9 cellular contexts compared by ENCODE assay signal in genomic region chr1:12168451-12169160, GRCh38. TPM values are rescaled to one million over a fixed set of nuclear protein-coding genes. Genes with fewer than 3 reads are reported as not detected.
DNase-seq lines count a peak whose midpoint lies in the region; ATAC-seq and TF ChIP-seq lines count a peak whose summit lies in the region.
"Had no signal": no experiment of that assay in that cellular context is flagged by ENCODE, and none has a peak within 500 bp of the region (broad histone marks: within the 10 kb centered on the region; RNA-seq: fewer than 3 reads in every experiment).

No MANE protein-coding gene starts in this region.

- DNase-seq in CD4-positive, alpha-beta memory T cell, result no peak
- DNase-seq in UCSD-AML1 (lab: John Stamatoyannopoulos, UW; ENCODE audit: unreplicated experiment), result peak; percentile 51
- DNase-seq in fibroblast of the aortic adventitia (ENCODE audit: low read depth), result no peak
- DNase-seq in prostate gland (ENCODE audit: low spot score), result no peak
- DNase-seq in NCI-H2081 (lab: John Stamatoyannopoulos, UW), result no peak
- no peak for DNase-seq in HFFc6
- no peak for DNase-seq in activated gamma-delta T cell treated with Interleukin-2 at 50 U/mL for 16 hours
- DNase-seq: DMS79 had no signal

- H3K27ac Mint-ChIP-seq in CD4-positive, alpha-beta memory T cell, result peak overlapping the region; percentile 99 to 100 (median 99)
- H3K27ac Mint-ChIP-seq in HFFc6, result no peak overlapping the region

- peak overlapping the region; percentile 85 to 93 for H3K4me3 ChIP-seq in CD4-positive, alpha-beta memory T cell (ENCODE audit: low read length in 2 of 2)
- peak overlapping the region; percentile 14 for H3K4me3 ChIP-seq in fibroblast of the aortic adventitia (ENCODE audit: low read depth, low read length)
- H3K4me3 ChIP-seq in prostate gland, result peak overlapping the region; percentile 47 to 59

- H3K36me3 ChIP-seq in CD4-positive, alpha-beta memory T cell (ENCODE audit: insufficient read depth, low read length), result no peaks in the 10 kb centered on the region
- H3K36me3 ChIP-seq in prostate gland, result no peaks in the 10 kb centered on the region

- no peaks in the 10 kb centered on the region for H3K27me3 ChIP-seq in CD4-positive, alpha-beta memory T cell (ENCODE audit: insufficient read depth, low read length)
- H3K27me3 ChIP-seq in prostate gland (replicated peaks; ENCODE audit: insufficient read depth), result no peaks in the 10 kb centered on the region

- H3K27ac ChIP-seq in CD4-positive, alpha-beta memory T cell (ENCODE audit: low read depth, low read length), result peak overlapping the region; percentile 88
- peak overlapping the region; percentile 59 to 71 for H3K27ac ChIP-seq in prostate gland

- peaks cover 18 to 42% of the 10 kb centered on the region in 2 donors for H3K36me3 Mint-ChIP-seq in CD4-positive, alpha-beta memory T cell
- H3K36me3 Mint-ChIP-seq in HFFc6 (ENCODE audit: low read depth), result no peaks in the 10 kb centered on the region

- intact Hi-C loops in CD4-positive, alpha-beta memory T cell (cut with micrococcal nuclease), result no loop called here
- intact Hi-C loops in prostate gland (cut with DNase I), result no loop called here

- H3K27me3 Mint-ChIP-seq in CD4-positive, alpha-beta memory T cell, result peaks cover 0 to under 1% of the 10 kb centered on the region in 2 donors
- peaks cover 39% of the 10 kb centered on the region for H3K27me3 Mint-ChIP-seq in HFFc6 (ENCODE audit: insufficient read depth)

- 81% methylated on average over 17 of the region's 17 CpGs for WGBS in prostate gland

- ATAC-seq in GM18873 (IDR thresholded peaks at IDR 0.05; ENCODE audit: low FRiP score, unreplicated experiment), result no peak

- no peaks in the 10 kb centered on the region for H3K9me3 ChIP-seq in CD4-positive, alpha-beta memory T cell (ENCODE audit: control insufficient read depth in 1 of 2, low read length in 2 of 2)
- H3K9me3 ChIP-seq in prostate gland, result no peaks in the 10 kb centered on the region

- no peak for TF ChIP-seq CTCF in fibroblast of the aortic adventitia (IDR thresholded peaks at IDR 0.05; ENCODE audit: insufficient read depth, low read length)
- no peak for TF ChIP-seq CTCF in prostate gland (IDR thresholded peaks at IDR 0.05)
- no peak for TF ChIP-seq CTCF in HFFc6 (IDR thresholded peaks at IDR 0.05)

- POLR2A ChIA-PET in CD4-positive, alpha-beta memory T cell (lab: Charles Lee; ENCODE audit: partially characterized antibody), result interaction anchor here (1.6 to 50.6 kb wide), 5 partner anchors 7 to 41 kb away, joined by 4 to 1713 read pairs (median 91); no protein-coding TSS in a partner anchor

- no peaks in the 10 kb centered on the region for H3K9me3 Mint-ChIP-seq in CD4-positive, alpha-beta memory T cell
- no peaks in the 10 kb centered on the region for H3K9me3 Mint-ChIP-seq in HFFc6

- H3K4me3 Mint-ChIP-seq in CD4-positive, alpha-beta memory T cell, result peak overlapping the region; percentile 100
- H3K4me3 Mint-ChIP-seq in HFFc6, result no peak overlapping the region

- H3K4me1 ChIP-seq in CD4-positive, alpha-beta memory T cell (ENCODE audit: insufficient read depth, low read length), result peaks cover 85% of the 10 kb centered on the region
- H3K4me1 ChIP-seq in prostate gland (replicated peaks), result no peaks in the 10 kb centered on the region

- peaks cover 45 to 81% (median 66%) of the 10 kb centered on the region in 4 donors for H3K4me1 Mint-ChIP-seq in CD4-positive, alpha-beta memory T cell
- H3K4me1 Mint-ChIP-seq in HFFc6 (ENCODE audit: low read depth), result peaks cover 9% of the 10 kb centered on the region

- no peak for TF ChIP-seq POLR2A in prostate gland (IDR thresholded peaks at IDR 0.05)

- CTCF ChIA-PET in CD4-positive, alpha-beta memory T cell (lab: Charles Lee; ENCODE audit: partially characterized antibody), result interaction anchor here (0.6 to 3.5 kb wide), 7 partner anchors 9 to 43 kb away, joined by 3 to 25 read pairs (median 7); no protein-coding TSS in a partner anchor

RNA-seq across cellular contexts. Expression of gene TNFRSF1B, which starts 1.8 kb away (rescaled TPM):
- 100 to 1,000 TPM; 111 TPM for total RNA-seq in CD4-positive, alpha-beta memory T cell
- polyA plus RNA-seq in CD4-positive, alpha-beta memory T cell, result 100 to 1,000 TPM; 150 to 201 TPM
- 7.3 and 10.7 TPM in 2 replicates for total RNA-seq in fibroblast of the aortic adventitia (ENCODE audit: low replicate concordance)
- 10 to 100 TPM; 10.9 to 18.4 TPM for total RNA-seq in prostate gland
- under 1 TPM; 0.14 to 0.66 (median 0.33) TPM for total RNA-seq in HFFc6 (2021; fragmentation: NEBNext Ultra II Directional; extraction: Animal tissue kit (Norgen Biotek cat#: 25700))

Comparison
In these comparisons a context has a peak if more than half of its experiments do, and no peak if none do; other contexts are left out.
1. H3K4me3 ChIP-seq: peak in every context shown above with its lines; median percentile 89 in CD4-positive, alpha-beta memory T cell; 53 in prostate gland; 14 in fibroblast of the aortic adventitia.